Comparison of ENCODE assay signal across 1 cellular context in genomic region chrX:8783100-8784098, GRCh38.
TF ChIP-seq lines count a peak whose summit lies in the region.

No MANE protein-coding gene starts in this region.

TF ChIP-seq in GM23338, 12 proteins besides CTCF, POLR2A, EP300 and RAD21 (continued from another document):
- TF ChIP-seq ZNF462 (CRISPR knock-in tag; IDR thresholded peaks at IDR 0.05): no peak
- TF ChIP-seq EZH2phosphoT487 (IDR thresholded peaks at IDR 0.05; ENCODE audit: unreplicated experiment): no peak
- TF ChIP-seq EZH2 (IDR thresholded peaks at IDR 0.05; ENCODE audit: low read depth, unreplicated experiment): no peak
- TF ChIP-seq CREB1 (CRISPR knock-in tag; IDR thresholded peaks at IDR 0.05; ENCODE audit: low read depth): no peak
- no peak for TF ChIP-seq REST (IDR thresholded peaks at IDR 0.05; ENCODE audit: unreplicated experiment)
- TF ChIP-seq POLR2AphosphoS5 (IDR thresholded peaks at IDR 0.05; ENCODE audit: low read depth): no peak
- TF ChIP-seq NANOG (IDR thresholded peaks at IDR 0.05; ENCODE audit: borderline replicate concordance): no peak
- TF ChIP-seq STAT1 (IDR thresholded peaks at IDR 0.05; ENCODE audit: unreplicated experiment): no peak
